ENCODE assay signal across 33 cellular contexts in the genomic region with DNA sequence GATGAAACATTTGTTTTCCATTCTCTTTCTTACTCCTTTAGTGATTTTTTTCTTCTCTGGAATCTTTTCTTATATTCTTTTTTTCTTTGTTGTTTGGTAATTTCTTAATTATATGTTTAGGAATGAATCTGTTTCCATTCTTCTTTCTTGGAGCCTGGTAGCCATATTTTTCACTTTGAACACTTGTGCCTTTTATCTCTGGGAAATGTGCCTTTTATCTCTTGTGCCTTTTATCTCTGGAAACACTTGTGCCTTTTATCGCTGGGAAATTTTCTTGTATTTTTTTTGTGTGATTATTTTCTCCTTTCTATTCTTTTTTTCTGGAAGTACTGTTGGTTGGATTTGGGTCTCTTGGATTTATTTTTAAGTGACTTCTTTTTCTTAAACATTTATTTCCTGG.
"Had no signal": no experiment of that assay in that cellular context is flagged by ENCODE, and none has a peak within 500 bp of the region (broad histone marks: within the 10 kb centered on the region; RNA-seq: fewer than 3 reads in every experiment).

No MANE protein-coding gene starts in this region.

- H3K9me3 Mint-ChIP-seq: activated CD4-positive, alpha-beta memory T cell treated with anti-CD3 and anti-CD28 coated beads, Interleukin-2, amount 10 ng/mL, durations not matched to agents 7 days and 5 days; T-helper 1 cell treated with Interleukin-12 subunit alpha and Interleukin-12 subunit beta and Interleukin-4 antibody, amounts not matched to agents 30 μg/mL and 1 μg/mL, for 36 hours had no signal

- H3K27ac ChIP-seq: adrenal gland, body of pancreas, colonic mucosa, dorsolateral prefrontal cortex, foreskin keratinocyte, heart right ventricle, parathyroid adenoma, right atrium auricular region, thyroid gland, upper lobe of left lung, vagina had no signal

- H3K27me3 ChIP-seq: adrenal gland, body of pancreas, colonic mucosa, dorsolateral prefrontal cortex, foreskin keratinocyte, heart right ventricle, right atrium auricular region, stomach, thyroid gland, upper lobe of left lung, vagina had no signal

- H3K27me3 Mint-ChIP-seq: activated naive CD8-positive, alpha-beta T cell treated with anti-CD3 and anti-CD28 coated beads for 36 hours; naive B cell; stimulated activated naive B cell treated with anti-CD40 and anti-IgM and Interleukin-4, amounts not matched to agents 10 μg/mL and 1 μg/mL and 100 μg/mL, for 72 hours had no signal

- H3K9ac ChIP-seq: parathyroid adenoma had no signal

- H3K36me3 ChIP-seq: adrenal gland, colonic mucosa, heart right ventricle, right atrium auricular region, stomach, thyroid gland, upper lobe of left lung, vagina had no signal

- H3K4me1 Mint-ChIP-seq: activated CD4-positive, alpha-beta memory T cell treated with anti-CD3 and anti-CD28 coated beads, Interleukin-2, amount 10 ng/mL, durations not matched to agents 7 days and 5 days; activated CD4-positive, alpha-beta T cell treated with anti-CD3 and anti-CD28 coated beads, Interleukin-2, amount 10 ng/mL, durations not matched to agents 7 days and 5 days; activated CD8-positive, alpha-beta memory T cell treated with anti-CD3 and anti-CD28 coated beads, Interleukin-2, amount 10 ng/mL, durations not matched to agents 7 days and 5 days; activated naive CD8-positive, alpha-beta T cell treated with anti-CD3 and anti-CD28 coated beads for 36 hours; naive B cell; stimulated activated naive B cell treated with anti-CD40 and anti-IgM and Interleukin-4, amounts not matched to agents 10 μg/mL and 1 μg/mL and 100 μg/mL, for 72 hours; WTC11 had no signal

- DNase-seq: activated CD4-positive, alpha-beta memory T cell treated with anti-CD3 and anti-CD28 coated beads, Interleukin-2, amount 10 ng/mL, durations not matched to agents 7 days and 5 days; activated CD4-positive, alpha-beta T cell treated with anti-CD3 and anti-CD28 coated beads for 1 hour; activated CD4-positive, alpha-beta T cell treated with anti-CD3 and anti-CD28 coated beads, Interleukin-2, amount 10 ng/mL, durations not matched to agents 7 days and 5 days; activated CD8-positive, alpha-beta memory T cell treated with anti-CD3 and anti-CD28 coated beads, Interleukin-2, amount 10 ng/mL, durations not matched to agents 7 days and 5 days; activated effector memory CD4-positive, alpha-beta T cell treated with Interleukin-2 at 50 U/mL for 16 hours; activated naive CD4-positive, alpha-beta T cell treated with Interleukin-2 at 50 U/mL for 16 hours; activated naive CD8-positive, alpha-beta T cell treated with anti-CD3 and anti-CD28 coated beads for 36 hours; adrenal gland; aorta; body of pancreas; cerebellar nuclear complex; colonic mucosa; dorsolateral prefrontal cortex; effector memory CD4-positive, alpha-beta T cell; foreskin keratinocyte; heart right ventricle; left ventricle myocardium superior; naive B cell; nucleus accumbens; stimulated activated CD4-positive, alpha-beta T cell treated with anti-CD3 and anti-CD28 coated beads, Interleukin-1b, Interleukin-23, amount 100 ng/mL, for 48 hours; stimulated activated naive B cell treated with anti-CD40 and anti-IgM and Interleukin-4, amounts not matched to agents 10 μg/mL and 1 μg/mL and 100 μg/mL, for 72 hours; stomach; T-helper 9 cell; thyroid gland; upper lobe of left lung had no signal

- H3K4me1 ChIP-seq: adrenal gland, body of pancreas, colonic mucosa, foreskin keratinocyte, parathyroid adenoma, right atrium auricular region, upper lobe of left lung had no signal

- H2AFZ ChIP-seq: parathyroid adenoma had no signal

- FAIRE-seq: islet of Langerhans, TTC549 had no signal

- H3K9me3 ChIP-seq: adrenal gland, body of pancreas, colonic mucosa, stomach, thyroid gland, vagina had no signal

- H3K79me2 ChIP-seq: parathyroid adenoma had no signal

- H3K36me3 Mint-ChIP-seq: activated CD8-positive, alpha-beta memory T cell treated with anti-CD3 and anti-CD28 coated beads, Interleukin-2, amount 10 ng/mL, durations not matched to agents 7 days and 5 days; naive B cell; stimulated activated naive B cell treated with anti-CD40 and anti-IgM and Interleukin-4, amounts not matched to agents 10 μg/mL and 1 μg/mL and 100 μg/mL, for 72 hours had no signal

- H3K27ac Mint-ChIP-seq: activated CD4-positive, alpha-beta memory T cell treated with anti-CD3 and anti-CD28 coated beads, Interleukin-2, amount 10 ng/mL, durations not matched to agents 7 days and 5 days; activated CD4-positive, alpha-beta T cell treated with anti-CD3 and anti-CD28 coated beads, Interleukin-2, amount 10 ng/mL, durations not matched to agents 7 days and 5 days; activated CD8-positive, alpha-beta memory T cell treated with anti-CD3 and anti-CD28 coated beads, Interleukin-2, amount 10 ng/mL, durations not matched to agents 7 days and 5 days; activated naive CD8-positive, alpha-beta T cell treated with anti-CD3 and anti-CD28 coated beads for 36 hours; stimulated activated naive B cell treated with anti-CD40 and anti-IgM and Interleukin-4, amounts not matched to agents 10 μg/mL and 1 μg/mL and 100 μg/mL, for 72 hours; T-helper 1 cell treated with Interleukin-12 subunit alpha and Interleukin-12 subunit beta and Interleukin-4 antibody, amounts not matched to agents 30 μg/mL and 1 μg/mL, for 36 hours; WTC11 had no signal

- H3K4me3 ChIP-seq: adrenal gland, body of pancreas, colonic mucosa, dorsolateral prefrontal cortex, heart right ventricle, right atrium auricular region, smooth muscle cell, stomach, thyroid gland, upper lobe of left lung, vagina had no signal

- H3K4me2 ChIP-seq: smooth muscle cell had no signal

- H3K4me3 Mint-ChIP-seq: activated CD4-positive, alpha-beta memory T cell treated with anti-CD3 and anti-CD28 coated beads, Interleukin-2, amount 10 ng/mL, durations not matched to agents 7 days and 5 days; activated CD4-positive, alpha-beta T cell treated with anti-CD3 and anti-CD28 coated beads, Interleukin-2, amount 10 ng/mL, durations not matched to agents 7 days and 5 days; activated CD8-positive, alpha-beta memory T cell treated with anti-CD3 and anti-CD28 coated beads, Interleukin-2, amount 10 ng/mL, durations not matched to agents 7 days and 5 days; activated naive CD8-positive, alpha-beta T cell treated with anti-CD3 and anti-CD28 coated beads for 36 hours; naive B cell; stimulated activated naive B cell treated with anti-CD40 and anti-IgM and Interleukin-4, amounts not matched to agents 10 μg/mL and 1 μg/mL and 100 μg/mL, for 72 hours; T-helper 1 cell treated with Interleukin-12 subunit alpha and Interleukin-12 subunit beta and Interleukin-4 antibody, amounts not matched to agents 30 μg/mL and 1 μg/mL, for 36 hours; WTC11 had no signal
